In genomic region chr7:4208086-4208485, GRCh38 we compare ENCODE assay signal across 16 cellular contexts.
DNase-seq lines count a peak whose midpoint lies in the region; ATAC-seq, FAIRE-seq and TF ChIP-seq lines count a peak whose summit lies in the region.
"Had no signal": no experiment of that assay in that cellular context is flagged by ENCODE, and none has a peak within 500 bp of the region (broad histone marks: within the 10 kb centered on the region; RNA-seq: fewer than 3 reads in every experiment).

No MANE protein-coding gene starts in this region.

- no peak overlapping the region for H4K91ac ChIP-seq in neuronal stem cell (ENCODE audit: low read depth, low read length, poor library complexity)

- no peak overlapping the region for H3K27ac ChIP-seq in kidney (ENCODE audit: low read depth in 2 of 2, low read length in 2 of 2)
- H3K27ac ChIP-seq in neuronal stem cell (replicated peaks; ENCODE audit: low read length): no peak overlapping the region
- H3K27ac ChIP-seq in upper lobe of right lung: no peak overlapping the region
- H3K27ac ChIP-seq: BLaER1 treated with 17β-estradiol and CSF1 and Interleukin-3, amounts not matched to agents 10 nM and 100 nM had no signal

- H3K18ac ChIP-seq in neuronal stem cell (ENCODE audit: low read length): peak overlapping the region; percentile 35

- H3K27ac Mint-ChIP-seq in natural killer cell treated with Interleukin-12 subunit alpha and Interleukin-12 subunit beta and Interleukin-15 and Interleukin-18, amount 100 ng/mL, for 72 hours: no peak overlapping the region
- H3K27ac Mint-ChIP-seq: B cell; CD8-positive, alpha-beta T cell had no signal

- H3K23ac ChIP-seq in neuronal stem cell (ENCODE audit: low read depth, low read length, poor library complexity): no peak overlapping the region

- ATAC-seq in upper lobe of right lung (no peak), omental fat pad (ENCODE audit: low FRiP score) (no peak)
- no peak for ATAC-seq in natural killer cell treated with Interleukin-12 subunit alpha and Interleukin-12 subunit beta and Interleukin-15 and Interleukin-18, amount 100 ng/mL, for 72 hours
- ATAC-seq: CD8-positive, alpha-beta T cell; GM12878 had no signal

- H2BK120ac ChIP-seq in neuronal stem cell (ENCODE audit: low read depth, low read length): no peak overlapping the region

- TF ChIP-seq CTCF in kidney (IDR thresholded peaks at IDR 0.05; ENCODE audit: borderline replicate concordance, extremely low read depth, insufficient read depth): no peak
- TF ChIP-seq CTCF in upper lobe of right lung (IDR thresholded peaks at IDR 0.05): no peak
- no peak for TF ChIP-seq CTCF in omental fat pad (IDR thresholded peaks at IDR 0.05)

- DNase-seq in H7: peak; percentile 48
- DNase-seq in kidney: peak; percentile 61
- DNase-seq in neuronal stem cell (ENCODE audit: low spot score): no peak
- peak; percentile 51 for DNase-seq in upper lobe of right lung
- no peak for DNase-seq in activated CD8-positive, alpha-beta memory T cell treated with anti-CD3 and anti-CD28 coated beads, Interleukin-2, amount 50 U/mL, for 48 hours
- no peak for DNase-seq in natural killer cell treated with Interleukin-12 subunit alpha and Interleukin-12 subunit beta and Interleukin-15 and Interleukin-18, amount 100 ng/mL, for 72 hours (ENCODE audit: low spot score)
- no peak for DNase-seq in omental fat pad (ENCODE audit: low spot score)
- DNase-seq: Calu3; CD8-positive, alpha-beta T cell; DND-41; EL; HCEC 1CT had no signal

- no peak overlapping the region for H2AFZ ChIP-seq in neuronal stem cell (ENCODE audit: low read length)

- H3K9me3 Mint-ChIP-seq in natural killer cell treated with Interleukin-12 subunit alpha and Interleukin-12 subunit beta and Interleukin-15 and Interleukin-18, amount 100 ng/mL, for 72 hours: no peaks in the 10 kb centered on the region
- H3K9me3 Mint-ChIP-seq: CD8-positive, alpha-beta T cell had no signal

- no peak overlapping the region for H3K4ac ChIP-seq in neuronal stem cell (ENCODE audit: low read length)

- H3K27me3 Mint-ChIP-seq in natural killer cell treated with Interleukin-12 subunit alpha and Interleukin-12 subunit beta and Interleukin-15 and Interleukin-18, amount 100 ng/mL, for 72 hours: no peaks in the 10 kb centered on the region
- H3K27me3 Mint-ChIP-seq: B cell had no signal

- H2BK5ac ChIP-seq in neuronal stem cell (ENCODE audit: low read length): no peak overlapping the region

- no peak for FAIRE-seq in kidney (lab: Jason Lieb, UNC)
- FAIRE-seq: GM12878, GM19239 had no signal

- no peak overlapping the region for H2BK12ac ChIP-seq in neuronal stem cell (ENCODE audit: low read length)

- no peaks in the 10 kb centered on the region for H3K79me1 ChIP-seq in neuronal stem cell (ENCODE audit: low read depth, low read length)

- H2BK15ac ChIP-seq in neuronal stem cell (ENCODE audit: low read length): peak overlapping the region; percentile 76

- no peak overlapping the region for H3K4me3 Mint-ChIP-seq in natural killer cell treated with Interleukin-12 subunit alpha and Interleukin-12 subunit beta and Interleukin-15 and Interleukin-18, amount 100 ng/mL, for 72 hours
- H3K4me3 Mint-ChIP-seq: B cell; CD8-positive, alpha-beta T cell had no signal

- H3K27me3 ChIP-seq in H7 (ENCODE audit: control insufficient read depth, insufficient read depth, low read length): no peaks in the 10 kb centered on the region
- H3K27me3 ChIP-seq in neuronal stem cell (ENCODE audit: control insufficient read depth in 3 of 3, insufficient read depth in 3 of 3, low read depth in 1 of 3, low read length in 3 of 3): no peaks in the 10 kb centered on the region
- no peaks in the 10 kb centered on the region for H3K27me3 ChIP-seq in upper lobe of right lung
- H3K27me3 ChIP-seq: BLaER1 treated with 17β-estradiol and CSF1 and Interleukin-3, amounts not matched to agents 10 nM and 100 nM had no signal

- no peak overlapping the region for H3K14ac ChIP-seq in neuronal stem cell (ENCODE audit: low read length)

- no peak overlapping the region for H2AK5ac ChIP-seq in neuronal stem cell (ENCODE audit: low read depth, low read length)

- H3K9ac ChIP-seq in kidney (ENCODE audit: low read length in 2 of 2) (no peak overlapping the region), neuronal stem cell (ENCODE audit: low read depth, low read length, poor library complexity) (no peak overlapping the region)
- H3K9ac ChIP-seq: BLaER1 treated with 17β-estradiol and CSF1 and Interleukin-3, amounts not matched to agents 10 nM and 100 nM had no signal

- WGBS in neuronal stem cell (ENCODE audit: extremely low coverage in 2 of 2, insufficient read length in 2 of 2, insufficient replicate concordance in 1 of 2), 2 donors: no CpG with 5 or more reads among the region's 15 CpGs

- H3K4me1 ChIP-seq in kidney (ENCODE audit: control insufficient read depth in 1 of 2, insufficient read depth in 1 of 2, low read depth in 1 of 2, low read length in 2 of 2) (no peaks in the 10 kb centered on the region), neuronal stem cell (ENCODE audit: control insufficient read depth in 2 of 2, insufficient read depth in 1 of 2, low read depth in 1 of 2, low read length in 2 of 2) (no peaks in the 10 kb centered on the region), upper lobe of right lung (no peaks in the 10 kb centered on the region)

- H3K36me3 Mint-ChIP-seq in natural killer cell treated with Interleukin-12 subunit alpha and Interleukin-12 subunit beta and Interleukin-15 and Interleukin-18, amount 100 ng/mL, for 72 hours: no peaks in the 10 kb centered on the region
- H3K36me3 Mint-ChIP-seq: CD8-positive, alpha-beta T cell had no signal

- peaks cover 0 to 6% of the 10 kb centered on the region in 2 donors for H3K4me1 Mint-ChIP-seq in natural killer cell treated with Interleukin-12 subunit alpha and Interleukin-12 subunit beta and Interleukin-15 and Interleukin-18, amount 100 ng/mL, for 72 hours (ENCODE audit: low read depth in 2 of 2)
- H3K4me1 Mint-ChIP-seq: B cell had no signal

- intact Hi-C loops in kidney (cut with DNase I) (no loop called here), upper lobe of right lung (cut with DNase I) (no loop called here)

- H3K4me2 ChIP-seq in neuronal stem cell (ENCODE audit: insufficient read depth, low read length, poor library complexity, severe bottlenecking): no peak overlapping the region
- H3K4me2 ChIP-seq: BLaER1 treated with 17β-estradiol and CSF1 and Interleukin-3, amounts not matched to agents 10 nM and 100 nM had no signal

- no peak overlapping the region for H4K8ac ChIP-seq in neuronal stem cell (ENCODE audit: low read depth, low read length)

- H3K4me3 ChIP-seq in H7 (ENCODE audit: insufficient read depth, low read depth, low read length) (no peak overlapping the region), kidney (ENCODE audit: low read length in 2 of 2) (no peak overlapping the region), neuronal stem cell (ENCODE audit: low read length in 2 of 2) (no peak overlapping the region), upper lobe of right lung (no peak overlapping the region)
- H3K4me3 ChIP-seq: BLaER1 treated with 17β-estradiol and CSF1 and Interleukin-3, amounts not matched to agents 10 nM and 100 nM; GM12878 had no signal

- H3K9me3 ChIP-seq in kidney (ENCODE audit: control insufficient read depth in 1 of 2, low read length in 2 of 2): no peaks in the 10 kb centered on the region
- H3K9me3 ChIP-seq in neuronal stem cell (replicated peaks in 1 of 2; ENCODE audit: control insufficient read depth in 2 of 2, insufficient read depth in 1 of 2, low read depth in 1 of 2, low read length in 2 of 2): no peaks in the 10 kb centered on the region
- H3K9me3 ChIP-seq in upper lobe of right lung: no peaks in the 10 kb centered on the region
- H3K9me3 ChIP-seq: BLaER1 treated with 17β-estradiol and CSF1 and Interleukin-3, amounts not matched to agents 10 nM and 100 nM had no signal

- H3K36me3 ChIP-seq in H7 (replicated peaks; ENCODE audit: control insufficient read depth, insufficient read depth, low read length) (no peaks in the 10 kb centered on the region), kidney (ENCODE audit: control insufficient read depth in 1 of 2, insufficient read depth in 2 of 2, low read length in 2 of 2) (no peaks in the 10 kb centered on the region), neuronal stem cell (replicated peaks in 1 of 2; ENCODE audit: control insufficient read depth in 2 of 2, insufficient read depth in 2 of 2, low read length in 2 of 2) (peaks cover 0 to 9% of the 10 kb centered on the region in 2 donors), upper lobe of right lung (no peaks in the 10 kb centered on the region)
- H3K36me3 ChIP-seq: BLaER1 treated with 17β-estradiol and CSF1 and Interleukin-3, amounts not matched to agents 10 nM and 100 nM had no signal

Comparison
In these comparisons a context has a peak if more than half of its experiments do, and no peak if none do; other contexts are left out.
1. DNase-seq: peak in H7 (single experiment), kidney (single experiment) and upper lobe of right lung (single experiment); none in neuronal stem cell (single experiment), activated CD8-positive, alpha-beta memory T cell treated with anti-CD3 and anti-CD28 coated beads, Interleukin-2, amount 50 U/mL, for 48 hours (single experiment), natural killer cell treated with Interleukin-12 subunit alpha and Interleukin-12 subunit beta and Interleukin-15 and Interleukin-18, amount 100 ng/mL, for 72 hours (single experiment) and omental fat pad (single experiment).